1 cellular context compared by ENCODE assay signal in the genomic region with DNA sequence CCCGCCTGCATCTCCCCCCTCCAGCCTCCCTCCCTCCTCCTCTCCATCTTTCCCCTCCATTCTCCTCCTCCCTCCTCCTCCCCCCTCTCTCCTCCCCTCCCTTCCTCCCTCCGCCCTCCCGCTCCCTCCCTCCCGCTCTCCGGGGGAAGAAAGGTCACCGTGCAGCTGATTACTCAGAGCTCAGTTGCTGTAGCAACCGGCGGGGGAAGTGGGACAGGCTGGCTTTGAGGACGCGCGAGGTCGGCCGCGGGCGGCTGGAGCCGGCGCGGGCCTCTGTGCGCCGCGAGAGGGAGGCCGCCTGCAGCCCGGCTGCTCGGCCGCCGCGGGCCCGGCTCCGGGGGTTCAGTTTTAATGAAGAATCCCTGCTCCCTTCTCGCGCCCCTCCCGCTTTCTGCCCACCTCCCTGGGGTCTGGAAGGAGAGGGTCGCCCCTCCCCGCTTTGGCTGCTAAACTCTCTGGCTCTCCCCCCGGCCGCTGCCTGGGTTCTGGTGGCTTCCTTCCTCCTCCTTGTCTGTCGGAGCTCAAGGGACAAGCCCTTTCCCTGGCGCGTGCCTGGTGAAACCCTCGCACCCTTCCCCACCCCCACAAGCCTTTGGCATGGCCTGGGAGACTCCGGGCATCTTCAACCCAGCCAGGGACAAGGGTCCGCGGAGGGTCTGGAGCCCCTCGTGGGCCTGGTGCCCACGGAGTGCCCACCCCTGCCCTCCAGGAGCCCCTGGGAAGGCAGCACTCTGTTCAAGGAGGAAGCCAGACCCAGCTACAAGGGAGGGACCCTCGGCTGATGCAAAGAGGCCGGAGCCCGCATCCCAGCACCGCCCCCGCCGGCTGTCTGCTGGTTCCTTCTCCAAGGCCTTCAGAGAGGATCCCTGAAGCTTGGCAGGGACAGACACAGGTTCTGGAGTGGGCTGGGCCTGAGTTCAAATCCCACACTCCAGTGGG.
TF ChIP-seq lines count a peak whose summit lies in the region.

No MANE protein-coding gene starts in this region.

TF ChIP-seq in K562, 482 proteins besides CTCF, POLR2A, EP300 and RAD21 (continued from another document and continues in another):
- TF ChIP-seq GMEB1 (CRISPR knock-in tag; IDR thresholded peaks at IDR 0.05) = peak; percentile 16; the same call in 1 of the 2 replicates
- peak; percentile 60; the same call in 1 of the 2 replicates for TF ChIP-seq ATF4 (CRISPR knock-in tag; IDR thresholded peaks at IDR 0.05)
- TF ChIP-seq ZNF780A (CRISPR knock-in tag; IDR thresholded peaks at IDR 0.05) = no peak
- no peak for TF ChIP-seq ZFP1 (CRISPR knock-in tag; IDR thresholded peaks at IDR 0.05)
- no peak for TF ChIP-seq HDAC3 (IDR thresholded peaks at IDR 0.05; ENCODE audit: borderline replicate concordance, partially characterized antibody)
- no peak for TF ChIP-seq CHD4 (IDR thresholded peaks at IDR 0.05; ENCODE audit: insufficient read depth, insufficient replicate concordance, low read depth, low read length, poor library complexity, severe bottlenecking)
- TF ChIP-seq POLR2H (tag; IDR thresholded peaks at IDR 0.05; ENCODE audit: low read depth) = peak; percentile 89
- no peak for TF ChIP-seq ATF1 (CRISPR knock-in tag; IDR thresholded peaks at IDR 0.05)
- TF ChIP-seq ATF1 (tag; IDR thresholded peaks at IDR 0.05) = peak; percentile 53; the same call in 1 of the 2 replicates
- 0 out of 2 replicates have a peak, but pooled peaks have one; percentile 40 for TF ChIP-seq RBM14 (IDR thresholded peaks at IDR 0.05; ENCODE audit: borderline replicate concordance, insufficient read depth, low read depth, low read length)
- peak; percentile 70 for TF ChIP-seq NCOR1 (IDR thresholded peaks at IDR 0.05)
- TF ChIP-seq, protein P1, sequence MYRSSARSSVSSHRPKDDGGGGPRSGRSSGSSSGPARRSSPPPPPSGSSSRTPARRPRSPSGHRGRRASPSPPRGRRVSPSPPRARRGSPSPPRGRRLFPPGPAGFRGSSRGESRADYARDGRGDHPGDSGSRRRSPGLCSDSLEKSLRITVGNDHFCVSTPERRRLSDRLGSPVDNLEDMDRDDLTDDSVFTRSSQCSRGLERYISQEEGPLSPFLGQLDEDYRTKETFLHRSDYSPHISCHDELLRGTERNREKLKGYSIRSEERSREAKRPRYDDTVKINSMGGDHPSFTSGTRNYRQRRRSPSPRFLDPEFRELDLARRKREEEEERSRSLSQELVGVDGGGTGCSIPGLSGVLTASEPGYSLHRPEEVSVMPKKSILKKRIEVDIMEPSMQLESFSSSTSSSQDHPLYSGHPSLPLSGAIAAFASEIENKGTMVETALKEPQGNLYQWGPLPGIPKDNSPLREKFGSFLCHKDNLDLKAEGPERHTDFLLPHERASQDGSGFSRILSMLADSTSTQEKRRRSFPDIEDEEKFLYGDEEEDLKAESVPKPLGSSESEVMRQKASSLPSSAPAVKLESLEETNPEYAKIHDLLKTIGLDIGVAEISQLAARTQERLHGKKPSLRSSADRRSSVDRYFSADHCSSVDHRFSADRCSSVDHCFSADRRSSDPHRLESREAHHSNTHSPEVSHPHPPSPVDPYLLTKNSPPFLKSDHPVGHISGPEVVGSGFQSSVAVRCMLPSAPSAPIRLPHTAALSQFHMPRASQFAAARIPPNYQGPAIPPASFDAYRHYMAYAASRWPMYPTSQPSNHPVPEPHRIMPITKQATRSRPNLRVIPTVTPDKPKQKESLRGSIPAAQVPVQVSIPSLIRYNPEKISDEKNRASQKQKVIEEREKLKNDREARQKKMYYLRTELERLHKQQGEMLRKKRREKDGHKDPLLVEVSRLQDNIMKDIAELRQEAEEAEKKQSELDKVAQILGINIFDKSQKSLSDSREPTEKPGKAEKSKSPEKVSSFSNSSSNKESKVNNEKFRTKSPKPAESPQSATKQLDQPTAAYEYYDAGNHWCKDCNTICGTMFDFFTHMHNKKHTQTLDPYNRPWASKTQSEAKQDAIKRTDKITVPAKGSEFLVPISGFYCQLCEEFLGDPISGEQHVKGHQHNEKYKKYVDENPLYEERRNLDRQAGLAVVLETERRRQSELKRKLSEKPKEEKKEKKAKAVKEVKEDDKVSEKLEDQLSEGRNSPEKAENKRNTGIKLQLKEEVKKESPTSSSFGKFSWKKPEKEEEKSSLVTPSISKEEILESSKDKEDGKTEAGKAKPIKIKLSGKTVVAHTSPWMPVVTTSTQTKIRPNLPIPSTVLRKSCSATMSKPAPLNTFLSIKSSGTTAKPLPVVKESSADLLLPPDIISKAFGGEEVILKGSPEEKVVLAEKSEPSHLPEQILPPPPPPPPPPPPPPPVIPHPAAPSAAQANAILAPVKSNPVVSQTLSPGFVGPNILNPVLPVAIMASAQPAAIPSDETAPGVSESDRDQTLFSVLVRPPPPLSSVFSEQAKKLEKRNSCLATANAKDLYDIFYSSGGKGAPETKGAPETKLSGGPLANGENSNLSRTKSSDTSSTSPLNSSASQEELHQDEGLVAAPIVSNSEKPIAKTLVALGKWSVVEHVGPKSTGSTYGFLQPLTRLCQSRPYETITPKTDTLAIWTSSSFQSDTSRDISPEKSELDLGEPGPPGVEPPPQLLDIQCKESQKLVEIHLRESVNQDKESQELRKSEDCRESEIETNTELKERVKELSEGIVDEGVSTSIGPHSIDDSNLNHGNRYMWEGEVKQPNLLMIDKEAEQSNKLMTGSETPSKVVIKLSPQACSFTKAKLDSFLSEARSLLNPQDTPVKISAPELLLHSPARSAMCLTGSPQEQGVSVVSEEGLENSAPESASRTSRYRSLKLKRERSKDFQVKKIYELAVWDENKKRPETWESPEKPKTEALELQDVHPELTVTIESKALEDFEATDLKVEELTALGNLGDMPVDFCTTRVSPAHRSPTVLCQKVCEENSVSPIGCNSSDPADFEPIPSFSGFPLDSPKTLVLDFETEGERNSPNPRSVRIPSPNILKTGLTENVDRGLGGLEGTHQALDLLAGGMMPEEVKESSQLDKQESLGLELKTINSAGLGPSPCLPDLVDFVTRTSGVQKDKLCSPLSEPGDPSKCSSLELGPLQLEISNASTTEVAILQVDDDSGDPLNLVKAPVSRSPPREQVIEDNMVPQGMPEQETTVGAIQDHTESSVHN (IDR thresholded peaks at IDR 0.05; ENCODE audit: borderline replicate concordance in 1 of 2, low read depth in 1 of 2) = no peak
- peak; percentile 59; the same call in 1 of the 2 replicates for TF ChIP-seq MBD2 (IDR thresholded peaks at IDR 0.05; ENCODE audit: borderline replicate concordance, low read depth)
- peak; percentile 87 for TF ChIP-seq ESRRA (IDR thresholded peaks at IDR 0.05; ENCODE audit: borderline replicate concordance, low read depth)
- TF ChIP-seq THRB (CRISPR knock-in tag; conservative IDR thresholded peaks at IDR 0.05) = 0 out of 2 replicates have a peak, but pooled peaks have one; percentile 21
- peak; percentile 58; the same call in 1 of the 2 replicates for TF ChIP-seq SUPT5H (IDR thresholded peaks at IDR 0.05)
- TF ChIP-seq CHD1 (IDR thresholded peaks at IDR 0.05; ENCODE audit: low read length) = peak; percentile 58
- TF ChIP-seq EP400 (IDR thresholded peaks at IDR 0.05) = peak; percentile 65
- TF ChIP-seq ZBTB11 (CRISPR knock-in tag; IDR thresholded peaks at IDR 0.05) = peak in 2 of 3 experiments; percentile 13 to 73; a peak in 2 of 6 replicates
- TF ChIP-seq SMAD4 (CRISPR knock-in tag; conservative IDR thresholded peaks at IDR 0.05) = peak; percentile 91
- peak; percentile 72; the same call in 1 of the 2 replicates for TF ChIP-seq CBX1 (IDR thresholded peaks at IDR 0.05; ENCODE audit: low read depth)
- 0 out of 3 replicates have a peak, but pooled peaks of 1 of the 2 experiments have one; percentile 14 for TF ChIP-seq CBX3 (IDR thresholded peaks at IDR 0.05; ENCODE audit: borderline replicate concordance in 1 of 2, low read length in 2 of 2)
- TF ChIP-seq ZNF134 (CRISPR knock-in tag; conservative IDR thresholded peaks at IDR 0.05) = 0 out of 2 replicates have a peak, but pooled peaks have one; percentile 24
- no peak for TF ChIP-seq RBM15 (IDR thresholded peaks at IDR 0.05; ENCODE audit: insufficient read depth, low read length)
- no peak for TF ChIP-seq IRF2 (CRISPR knock-in tag; IDR thresholded peaks at IDR 0.05)
- TF ChIP-seq ZBTB9 (CRISPR knock-in tag; IDR thresholded peaks at IDR 0.05) = peak; percentile 65; the same call in 1 of the 2 replicates
- peak; percentile 72 for TF ChIP-seq JUN (IDR thresholded peaks at IDR 0.05; ENCODE audit: borderline replicate concordance, low read depth, low read length)
- TF ChIP-seq JUN (CRISPR knock-in tag; IDR thresholded peaks at IDR 0.05; ENCODE audit: borderline replicate concordance) = no peak
- peak; percentile 77 for TF ChIP-seq ATF7 (IDR thresholded peaks at IDR 0.05)
- TF ChIP-seq ZNF121 (CRISPR knock-in tag; conservative IDR thresholded peaks at IDR 0.05) = no peak
- peak; percentile 31 to 65; a peak in 3 of 4 replicates for TF ChIP-seq RCOR1 (IDR thresholded peaks at IDR 0.05; ENCODE audit: borderline replicate concordance in 1 of 2, low read depth in 2 of 2, low read length in 2 of 2)
- TF ChIP-seq SMAD1 (IDR thresholded peaks at IDR 0.05; ENCODE audit: low read depth, low read length, partially characterized antibody) = peak; percentile 17
- TF ChIP-seq, protein P2, sequence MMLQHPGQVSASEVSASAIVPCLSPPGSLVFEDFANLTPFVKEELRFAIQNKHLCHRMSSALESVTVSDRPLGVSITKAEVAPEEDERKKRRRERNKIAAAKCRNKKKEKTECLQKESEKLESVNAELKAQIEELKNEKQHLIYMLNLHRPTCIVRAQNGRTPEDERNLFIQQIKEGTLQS (IDR thresholded peaks at IDR 0.05) = peak; percentile 36
- TF ChIP-seq, protein P2 (CRISPR knock-in tag; conservative IDR thresholded peaks at IDR 0.05) = no peak
- TF ChIP-seq NFE2L1 (tag; IDR thresholded peaks at IDR 0.05; ENCODE audit: borderline replicate concordance, low read depth) = no peak
- no peak for TF ChIP-seq POLR3A (IDR thresholded peaks at IDR 0.05; ENCODE audit: borderline replicate concordance, extremely low read depth, insufficient read depth, insufficient read length)
- TF ChIP-seq PHF8 (IDR thresholded peaks at IDR 0.05; ENCODE audit: borderline replicate concordance, low read length) = peak; percentile 78; the same call in 1 of the 2 replicates
- TF ChIP-seq KDM5B (IDR thresholded peaks at IDR 0.05; ENCODE audit: insufficient replicate concordance, low read depth, low read length) = peak; percentile 85
